20 cellular contexts compared by ENCODE assay signal in the genomic region with DNA sequence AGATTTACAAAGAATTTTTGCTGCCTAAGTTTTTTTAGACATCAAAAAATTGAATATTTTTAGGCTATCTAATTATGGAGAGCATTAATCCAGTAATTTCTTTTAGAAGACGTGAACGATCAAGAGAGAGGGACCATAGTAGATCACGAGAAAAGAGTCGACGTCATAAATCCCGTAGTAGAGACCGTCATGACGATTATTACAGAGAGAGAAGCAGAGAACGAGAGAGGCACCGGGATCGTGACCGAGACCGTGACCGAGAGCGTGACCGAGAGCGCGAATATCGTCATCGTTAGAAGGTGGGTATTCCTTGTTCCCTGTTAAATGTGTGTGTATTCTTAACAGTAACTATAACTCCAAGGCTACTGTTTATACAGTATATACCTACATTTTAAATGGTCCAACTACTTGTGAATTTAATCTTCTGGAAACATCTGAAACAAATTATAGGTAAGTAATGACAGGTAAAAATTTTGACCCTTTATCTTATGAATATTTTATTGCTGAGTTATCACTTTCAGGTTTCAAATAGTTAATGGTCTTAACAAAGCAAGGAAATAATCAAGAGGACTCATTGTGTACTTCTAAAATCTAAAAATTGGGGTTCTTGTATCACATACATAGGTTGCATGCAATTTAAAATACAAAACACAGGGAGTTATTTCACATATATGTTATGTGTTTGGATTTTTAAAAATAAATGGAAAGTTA. TPM values are rescaled to one million over a fixed set of nuclear protein-coding genes. Genes with fewer than 3 reads are reported as not detected.
DNase-seq lines count a peak whose midpoint lies in the region; ATAC-seq, FAIRE-seq and TF ChIP-seq lines count a peak whose summit lies in the region.
"Had no signal": no experiment of that assay in that cellular context is flagged by ENCODE, and none has a peak within 500 bp of the region (broad histone marks: within the 10 kb centered on the region; RNA-seq: fewer than 3 reads in every experiment).

No MANE protein-coding gene starts in this region.

- H3K27me3 Mint-ChIP-seq in central memory CD8-positive, alpha-beta T cell: no peaks in the 10 kb centered on the region
- no peaks in the 10 kb centered on the region for H3K27me3 Mint-ChIP-seq in stimulated activated naive CD8-positive, alpha-beta T cell treated with anti-CD3 and anti-CD28 coated beads, Interleukin-15, amount 100 ng/mL, for 72 hours
- no peaks in the 10 kb centered on the region for H3K27me3 Mint-ChIP-seq in T-helper 2 cell treated with Interferon-gamma antibody and Interleukin-4, amounts not matched to agents 5 μg/mL and 100 μg/mL, for 36 hours (ENCODE audit: low read depth)
- H3K27me3 Mint-ChIP-seq: B cell; CD4-positive, CD25-positive, alpha-beta regulatory T cell had no signal

- H3K36me3 ChIP-seq in HEK293 (ENCODE audit: control insufficient read depth in 2 of 2, insufficient read depth in 1 of 2, low read length in 2 of 2): peaks cover 66 to 72% of the 10 kb centered on the region in 2 experiments

- peaks cover 5% of the 10 kb centered on the region for H3K4me1 Mint-ChIP-seq in central memory CD8-positive, alpha-beta T cell
- peaks cover 8% of the 10 kb centered on the region for H3K4me1 Mint-ChIP-seq in stimulated activated naive CD8-positive, alpha-beta T cell treated with anti-CD3 and anti-CD28 coated beads, Interleukin-15, amount 100 ng/mL, for 72 hours
- peaks cover 7% of the 10 kb centered on the region for H3K4me1 Mint-ChIP-seq in T-helper 2 cell treated with Interferon-gamma antibody and Interleukin-4, amounts not matched to agents 5 μg/mL and 100 μg/mL, for 36 hours (ENCODE audit: low read depth)
- H3K4me1 Mint-ChIP-seq: B cell, GM23338 had no signal

- H3K36me3 Mint-ChIP-seq in central memory CD8-positive, alpha-beta T cell (ENCODE audit: insufficient read depth): peaks cover 62% of the 10 kb centered on the region
- H3K36me3 Mint-ChIP-seq in T-helper 2 cell treated with Interferon-gamma antibody and Interleukin-4, amounts not matched to agents 5 μg/mL and 100 μg/mL, for 36 hours (ENCODE audit: low read depth): peaks cover 61% of the 10 kb centered on the region

- TF ChIP-seq RAD21 in A549 (conservative IDR thresholded peaks at IDR 0.05 in 1 of 2, IDR thresholded peaks at IDR 0.05 in 1 of 2): no peak

- H3K27ac Mint-ChIP-seq in central memory CD8-positive, alpha-beta T cell (ENCODE audit: low read depth): peak overlapping the region; percentile 54
- no peak overlapping the region for H3K27ac Mint-ChIP-seq in stimulated activated naive CD8-positive, alpha-beta T cell treated with anti-CD3 and anti-CD28 coated beads, Interleukin-15, amount 100 ng/mL, for 72 hours
- no peak overlapping the region for H3K27ac Mint-ChIP-seq in T-helper 2 cell treated with Interferon-gamma antibody and Interleukin-4, amounts not matched to agents 5 μg/mL and 100 μg/mL, for 36 hours
- H3K27ac Mint-ChIP-seq: B cell; CD8-positive, alpha-beta T cell; GM23338 had no signal

- no peak for TF ChIP-seq POLR2A in A549 (IDR thresholded peaks at IDR 0.05; ENCODE audit: low read length)

- peaks cover 19% of the 10 kb centered on the region for H3K4me1 ChIP-seq in A549
- H3K4me1 ChIP-seq in HEK293 (ENCODE audit: control insufficient read depth, insufficient read depth, low read length): peaks cover 4% of the 10 kb centered on the region; the same call in 1 of the 2 replicates
- H3K4me1 ChIP-seq: BLaER1, Caco-2 had no signal

- H3K9me3 ChIP-seq in A549 (no peaks in the 10 kb centered on the region), HEK293 (ENCODE audit: control insufficient read depth, insufficient read depth, low read depth, low read length) (no peaks in the 10 kb centered on the region)
- H3K9me3 ChIP-seq: BLaER1, Caco-2 had no signal

- CTCF ChIA-PET in A549 (lab: Yijun Ruan, JAX): interaction anchor here (1.2 kb wide), 1 partner anchor 19 kb away, joined by 3 read pairs; no protein-coding TSS in a partner anchor
- CTCF ChIA-PET in HEK293 (lab: Yijun Ruan, JAX): interaction anchor here (0.5 to 3.7 kb wide), 3 partner anchors 8 to 107 kb away, joined by 4 to 23 read pairs (median 6); no protein-coding TSS in a partner anchor

- no peak overlapping the region for H3K4me2 ChIP-seq in A549
- H3K4me2 ChIP-seq: BLaER1, GM23338 had no signal

- H3K9me3 Mint-ChIP-seq in central memory CD8-positive, alpha-beta T cell: no peaks in the 10 kb centered on the region
- no peaks in the 10 kb centered on the region for H3K9me3 Mint-ChIP-seq in stimulated activated naive CD8-positive, alpha-beta T cell treated with anti-CD3 and anti-CD28 coated beads, Interleukin-15, amount 100 ng/mL, for 72 hours
- no peaks in the 10 kb centered on the region for H3K9me3 Mint-ChIP-seq in T-helper 2 cell treated with Interferon-gamma antibody and Interleukin-4, amounts not matched to agents 5 μg/mL and 100 μg/mL, for 36 hours
- H3K9me3 Mint-ChIP-seq: CD8-positive, alpha-beta T cell; GM23338 had no signal

- no peak for TF ChIP-seq CTCF in A549 (IDR thresholded peaks at IDR 0.05)
- no peak for TF ChIP-seq CTCF in HEK293 (tag by site-specific recombination; IDR thresholded peaks at IDR 0.05)

- POLR2A ChIA-PET in A549 (lab: Yijun Ruan, JAX) (no interaction called here), HEK293 (lab: Yijun Ruan, JAX) (no interaction called here)

- no peak for DNase-seq in A549 (ENCODE audit: low read depth in 1 of 2, low spot score in 1 of 2)
- DNase-seq in central memory CD8-positive, alpha-beta T cell (ENCODE audit: low spot score in 2 of 2): no peak
- DNase-seq in stimulated activated naive CD8-positive, alpha-beta T cell treated with anti-CD3 and anti-CD28 coated beads, Interleukin-15, amount 100 ng/mL, for 72 hours: no peak
- no peak for DNase-seq in T-helper 2 cell treated with Interferon-gamma antibody and Interleukin-4, amounts not matched to agents 5 μg/mL and 100 μg/mL, for 36 hours (ENCODE audit: low spot score)
- no peak for DNase-seq in NCI-H128 (lab: John Stamatoyannopoulos, UW; ENCODE audit: unreplicated experiment)
- DNase-seq: Caco-2; CD4-positive, CD25-positive, alpha-beta regulatory T cell; CD8-positive, alpha-beta T cell; DMS153; DND-41; GDM1; HCEC 1CT had no signal

- FAIRE-seq in A549 (lab: Jason Lieb, UNC): no peak
- FAIRE-seq: GM12891, GM18507, H54 had no signal

- ATAC-seq in A549: no peak
- ATAC-seq in central memory CD8-positive, alpha-beta T cell (replicated peaks; ENCODE audit: extremely low read depth, poor library complexity, severe bottlenecking): no peak
- ATAC-seq in stimulated activated naive CD8-positive, alpha-beta T cell treated with anti-CD3 and anti-CD28 coated beads, Interleukin-15, amount 100 ng/mL, for 72 hours: no peak
- ATAC-seq: CD8-positive, alpha-beta T cell; GM23338 had no signal

- TF ChIP-seq EP300 in A549 (IDR thresholded peaks at IDR 0.05): no peak

- H3K27ac ChIP-seq in A549 (no peak overlapping the region), HEK293 (ENCODE audit: extremely low read depth, low read depth, low read length) (no peak overlapping the region)
- H3K27ac ChIP-seq: BLaER1, C4-2B had no signal

- WGBS in A549 (ENCODE audit: missing lambda C conversion rate): 96% methylated on average over 20 of the region's 20 CpGs

- no peak overlapping the region for H3K4me3 Mint-ChIP-seq in central memory CD8-positive, alpha-beta T cell
- no peak overlapping the region for H3K4me3 Mint-ChIP-seq in stimulated activated naive CD8-positive, alpha-beta T cell treated with anti-CD3 and anti-CD28 coated beads, Interleukin-15, amount 100 ng/mL, for 72 hours
- no peak overlapping the region for H3K4me3 Mint-ChIP-seq in T-helper 2 cell treated with Interferon-gamma antibody and Interleukin-4, amounts not matched to agents 5 μg/mL and 100 μg/mL, for 36 hours
- H3K4me3 Mint-ChIP-seq: B cell; CD4-positive, CD25-positive, alpha-beta regulatory T cell; CD8-positive, alpha-beta T cell; GM23338 had no signal

- no peak overlapping the region for H3K4me3 ChIP-seq in A549
- no peak overlapping the region for H3K4me3 ChIP-seq in HEK293 (ENCODE audit: low read depth, low read length)
- H3K4me3 ChIP-seq: BLaER1, GM23338 had no signal

TF ChIP-seq in A549, 52 proteins besides CTCF, POLR2A, EP300 and RAD21:
- peak; percentile 89 for TF ChIP-seq MAFK (IDR thresholded peaks at IDR 0.05; ENCODE audit: partially characterized antibody)
- TF ChIP-seq KDM1A (IDR thresholded peaks at IDR 0.05; ENCODE audit: low read depth): no peak

TF ChIP-seq in HEK293, 187 proteins besides CTCF, POLR2A, EP300 and RAD21 (continues in another document):
- TF ChIP-seq ZNF362 (tag by site-specific recombination; IDR thresholded peaks at IDR 0.05) (no peak), ZBTB7A (tag by site-specific recombination; IDR thresholded peaks at IDR 0.05; ENCODE audit: low read depth) (no peak), ZNF555 (tag by site-specific recombination; conservative IDR thresholded peaks at IDR 0.05) (no peak)
- TF ChIP-seq, protein P1, sequence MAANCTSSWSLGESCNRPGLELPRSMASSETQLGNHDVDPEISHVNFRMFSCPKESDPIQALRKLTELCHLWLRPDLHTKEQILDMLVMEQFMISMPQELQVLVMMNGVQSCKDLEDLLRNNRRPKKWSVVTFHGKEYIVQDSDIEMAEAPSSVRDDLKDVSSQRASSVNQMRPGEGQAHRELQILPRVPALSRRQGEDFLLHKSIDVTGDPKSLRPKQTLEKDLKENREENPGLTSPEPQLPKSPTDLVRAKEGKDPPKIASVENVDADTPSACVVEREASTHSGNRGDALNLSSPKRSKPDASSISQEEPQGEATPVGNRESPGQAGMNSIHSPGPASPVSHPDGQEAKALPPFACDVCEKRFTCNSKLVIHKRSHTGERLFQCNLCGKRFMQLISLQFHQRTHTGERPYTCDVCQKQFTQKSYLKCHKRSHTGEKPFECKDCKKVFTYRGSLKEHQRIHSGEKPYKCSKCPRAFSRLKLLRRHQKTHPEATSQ (tag by site-specific recombination; IDR thresholded peaks at IDR 0.05): no peak

RNA-seq across cellular contexts. Expression of gene CPSF6, which starts 23.1 kb away (rescaled TPM):
- polyA plus RNA-seq in A549 (2011; rRNA removed) (55.0 and 77.2 TPM in 2 replicates), A549 (2017; fragmentation: RNase III; extraction: RNeasy Plus Mini Kit Qiagen cat#74134 plus additional on column Dnase treatment) (80.8 to 89.3 TPM (median 84.3 TPM) in 3 replicates)
- polyA plus RNA-seq in A549 (2012; cell fraction: cytosol; rRNA removed): 62.9 and 67.2 TPM in 2 replicates
- polyA plus RNA-seq in A549 (2012; cell fraction: nucleus; rRNA removed): 64.4 and 64.7 TPM in 2 replicates
- 73.6 and 74.9 TPM in 2 replicates for polyA minus RNA-seq in A549 (2011; rRNA and poly(A)+ RNA removed)
